In genomic region chr6:151440930-151441329, GRCh38 we compare ENCODE assay signal across 8 cellular contexts. TPM values are rescaled to one million over a fixed set of nuclear protein-coding genes. Genes with fewer than 3 reads are reported as not detected.
DNase-seq lines count a peak whose midpoint lies in the region; ATAC-seq, FAIRE-seq and TF ChIP-seq lines count a peak whose summit lies in the region.

No MANE protein-coding gene starts in this region.

- no peaks in the 10 kb centered on the region; the same call in 1 of the 2 replicates for H3F3A ChIP-seq in OCI-LY1 (ENCODE audit: insufficient read depth, low read length)

- H3K9ac ChIP-seq in OCI-LY1 (ENCODE audit: low read length) (peak overlapping the region; percentile 16; the same call in 1 of the 2 replicates), kidney (ENCODE audit: low read length in 2 of 2) (peak overlapping the region in 1 of 2 donors; percentile 28)

- H3K36me3 ChIP-seq in BE2C (peaks cover 28% of the 10 kb centered on the region), OCI-LY1 (ENCODE audit: insufficient read depth, low read length) (peaks cover 27% of the 10 kb centered on the region), kidney (ENCODE audit: control insufficient read depth in 1 of 2, insufficient read depth in 2 of 2, low read length in 2 of 2) (no peaks in the 10 kb centered on the region), mucosa of descending colon (ENCODE audit: low read depth) (no peaks in the 10 kb centered on the region)

- H3K27ac ChIP-seq in OCI-LY1 (ENCODE audit: low read depth, low read length, poor library complexity, severe bottlenecking) = no peak overlapping the region
- peak overlapping the region in 1 of 2 donors; percentile 28 for H3K27ac ChIP-seq in kidney (ENCODE audit: low read depth in 2 of 2, low read length in 2 of 2)

- DNase-seq in BE2C (no peak), kidney (no peak), HK-2 (ENCODE audit: unreplicated experiment) (no peak), NCI-H226 (no peak), foreskin melanocyte (no peak), mucosa of descending colon (no peak)

- ATAC-seq in GM19395 (IDR thresholded peaks at IDR 0.05; ENCODE audit: unreplicated experiment) = peak; percentile 56
- no peak for ATAC-seq in mucosa of descending colon

- peaks cover 20% of the 10 kb centered on the region for H3K79me2 ChIP-seq in OCI-LY1 (ENCODE audit: insufficient read depth, low read length)

- TF ChIP-seq CTCF in BE2C (IDR thresholded peaks at IDR 0.05; ENCODE audit: low read depth, low read length) (peak; percentile 30; the same call in 1 of the 2 replicates), OCI-LY1 (IDR thresholded peaks at IDR 0.05; ENCODE audit: low read length) (peak; percentile 48; the same call in 1 of the 2 replicates), kidney (IDR thresholded peaks at IDR 0.05; ENCODE audit: borderline replicate concordance, extremely low read depth, insufficient read depth) (peak; percentile 25), mucosa of descending colon (IDR thresholded peaks at IDR 0.05) (no peak)

- H3K4me3 ChIP-seq in BE2C (ENCODE audit: low read depth, low read length) (no peak overlapping the region), OCI-LY1 (ENCODE audit: low read depth, low read length, poor library complexity, severe bottlenecking) (no peak overlapping the region), kidney (ENCODE audit: low read length in 2 of 2) (no peak overlapping the region), mucosa of descending colon (no peak overlapping the region)

- peak; percentile 19 for FAIRE-seq in kidney (lab: Jason Lieb, UNC)

- H4K20me1 ChIP-seq in OCI-LY1 (ENCODE audit: insufficient read depth, low read length) = no peaks in the 10 kb centered on the region

- H3K4me2 ChIP-seq in OCI-LY1 (ENCODE audit: low read length) = no peak overlapping the region

- no peaks in the 10 kb centered on the region for H3K27me3 ChIP-seq in BE2C
- no peaks in the 10 kb centered on the region for H3K27me3 ChIP-seq in OCI-LY1 (ENCODE audit: insufficient read depth, low read length)

- H3K4me1 ChIP-seq in BE2C (no peaks in the 10 kb centered on the region), OCI-LY1 (ENCODE audit: insufficient read depth, low read length, severe bottlenecking) (peaks cover 12% of the 10 kb centered on the region), kidney (ENCODE audit: control insufficient read depth in 1 of 2, insufficient read depth in 1 of 2, low read depth in 1 of 2, low read length in 2 of 2) (peaks cover 27 to 50% of the 10 kb centered on the region in 2 donors), mucosa of descending colon (ENCODE audit: low read depth) (peaks cover 12% of the 10 kb centered on the region)

- no peak overlapping the region for H2AFZ ChIP-seq in OCI-LY1 (ENCODE audit: low read length)

- H3K9me3 ChIP-seq in BE2C = no peaks in the 10 kb centered on the region
- H3K9me3 ChIP-seq in OCI-LY1 (ENCODE audit: low read length) = no peaks in the 10 kb centered on the region
- H3K9me3 ChIP-seq in kidney (ENCODE audit: control insufficient read depth in 1 of 2, low read length in 2 of 2) = no peaks in the 10 kb centered on the region
- H3K9me3 ChIP-seq in mucosa of descending colon = no peaks in the 10 kb centered on the region

- no peaks in the 10 kb centered on the region for H3K9me2 ChIP-seq in OCI-LY1 (ENCODE audit: low read depth, low read length)

- intact Hi-C loops in kidney (cut with DNase I) = no loop called here
- intact Hi-C loops in mucosa of descending colon (cut with DNase I, micrococcal nuclease) = no loop called here

RNA-seq across cellular contexts. Expression of gene RMND1, which starts 11.0 kb away (rescaled TPM):
- polyA plus RNA-seq in BE2C (2012; ENCODE audit: insufficient read depth, insufficient read length, low read depth) = 10.5 TPM
- total RNA-seq in kidney (18.3 TPM), mucosa of descending colon (10 to 100 TPM; 16.5 to 25.6 (median 21.0) TPM)
- polyA plus RNA-seq in kidney (ENCODE audit: insufficient read depth, low read depth, low replicate concordance) = 33.7 TPM

RNA-seq across cellular contexts. Expression of gene ZBTB2, which starts 49.6 kb away (rescaled TPM):
- polyA plus RNA-seq in BE2C (2012; ENCODE audit: insufficient read depth, insufficient read length, low read depth) = 15.9 TPM
- 11.2 TPM for total RNA-seq in kidney
- 6.0 TPM for polyA plus RNA-seq in kidney (ENCODE audit: insufficient read depth, low read depth, low replicate concordance)
- 10 to 100 TPM in 2 of 3 donors, 1 to 10 TPM in 1; 8.1 to 13.3 (median 11.0) TPM for total RNA-seq in mucosa of descending colon

RNA-seq across cellular contexts. Expression of gene CCDC170, which starts 52.9 kb away (rescaled TPM):
- not detected for polyA plus RNA-seq in BE2C (2012; ENCODE audit: insufficient read depth, insufficient read length, low read depth)
- 2.1 TPM for total RNA-seq in kidney
- polyA plus RNA-seq in kidney (ENCODE audit: insufficient read depth, low read depth, low replicate concordance) = 0.34 TPM
- 1 to 10 TPM in 2 of 3 donors, under 1 TPM in 1; 0.87 to 2.7 (median 1.7) TPM for total RNA-seq in mucosa of descending colon
